19 cellular contexts compared by ENCODE assay signal in genomic region chr11:94787798-94788197, GRCh38. TPM values are rescaled to one million over a fixed set of nuclear protein-coding genes. Genes with fewer than 3 reads are reported as not detected.
DNase-seq lines count a peak whose midpoint lies in the region; ATAC-seq, FAIRE-seq and TF ChIP-seq lines count a peak whose summit lies in the region.
"Had no signal": no experiment of that assay in that cellular context is flagged by ENCODE, and none has a peak within 500 bp of the region (broad histone marks: within the 10 kb centered on the region; RNA-seq: fewer than 3 reads in every experiment).

No MANE protein-coding gene starts in this region.

- in situ Hi-C loops in K562 (cut with MboI) = no loop called here

- peak overlapping the region; percentile 23 for H3K4me2 ChIP-seq in K562 (ENCODE audit: insufficient read depth, low read length)
- H3K4me2 ChIP-seq in OCI-LY7 (ENCODE audit: low read length) = no peak overlapping the region

- peaks cover 59% of the 10 kb centered on the region for H3K4me1 ChIP-seq in Caco-2
- peaks cover 0 to 49% of the 10 kb centered on the region in 2 experiments; a peak in 3 of 5 replicates for H3K4me1 ChIP-seq in K562 (replicated peaks in 1 of 2; ENCODE audit: control insufficient read depth in 2 of 2, insufficient read depth in 2 of 2, low read length in 2 of 2)
- H3K4me1 ChIP-seq in mucosa of descending colon (ENCODE audit: low read depth) = peaks cover 7% of the 10 kb centered on the region
- H3K4me1 ChIP-seq in ovary (ENCODE audit: insufficient read depth) = peaks cover 14% of the 10 kb centered on the region
- H3K4me1 ChIP-seq in OCI-LY7 (ENCODE audit: insufficient read depth, low read length, poor library complexity, severe bottlenecking) = no peaks in the 10 kb centered on the region

- WGBS in K562 (ENCODE audit: insufficient coverage, low coverage, missing lambda C conversion rate) = 12% methylated on average over 5 of the region's 5 CpGs
- WGBS in ovary, 3 donors = 89 to 91% (median 90%) methylated on average over 5 of the region's 5 CpGs

- DNase-seq in Caco-2 (no peak), NCI-H2029 treated with DMSO at 0.1 percent for 48 hours (lab: John Stamatoyannopoulos, UW) (peak; percentile 80), K562 (ENCODE audit: extremely low read depth in 1 of 4, low spot score in 3 of 4) (peak; percentile 47 to 70 (median 60)), mucosa of descending colon (no peak), ovary (no peak), OCI-LY7 (ENCODE audit: low spot score) (no peak), mesothelial cell of epicardium (ENCODE audit: low spot score in 2 of 2, unreplicated experiment in 2 of 2) (no peak), activated gamma-delta T cell (lab: John Stamatoyannopoulos, UW) (no peak)
- DNase-seq: activated CD4-positive, alpha-beta T cell treated with anti-CD3 and anti-CD28 coated beads for 48 hours; activated CD8-positive, alpha-beta memory T cell treated with anti-CD3 and anti-CD28 coated beads, Interleukin-2, amount 50 U/mL, for 4 hours; CD4-positive, CD25-positive, alpha-beta regulatory T cell; esophagus squamous epithelium; GOT3; head of caudate nucleus; NCI-H1092; uterus had no signal

- intact Hi-C loops in Caco-2 (cut with micrococcal nuclease; ENCODE audit: unreplicated experiment) (no loop called here), K562 (cut with micrococcal nuclease) (loop anchor here (5.0 kb wide), 1 partner anchor 110 kb away; no protein-coding TSS in a partner anchor), mucosa of descending colon (cut with DNase I, micrococcal nuclease) (no loop called here), ovary (cut with DNase I) (no loop called here), OCI-LY7 (cut with micrococcal nuclease; ENCODE audit: unreplicated experiment) (loop anchor here (5.0 to 10.0 kb wide), 3 partner anchors 110 to 347 kb away; no protein-coding TSS in a partner anchor)

- no peaks in the 10 kb centered on the region for H3K9me2 ChIP-seq in OCI-LY7 (ENCODE audit: insufficient read depth, low read length)

- peak; percentile 15 for FAIRE-seq in K562 (lab: Jason Lieb, UNC)
- FAIRE-seq: GM18507 had no signal

- no peak overlapping the region for H3K9ac ChIP-seq in K562 (ENCODE audit: insufficient read depth in 1 of 2, low read depth in 2 of 2, low read length in 2 of 2)

- peak overlapping the region; percentile 29 for H3K27ac Mint-ChIP-seq in Caco-2 (ENCODE audit: unreplicated experiment)
- H3K27ac Mint-ChIP-seq in mesothelial cell of epicardium = no peak overlapping the region
- H3K27ac Mint-ChIP-seq: CD4-positive, CD25-positive, alpha-beta regulatory T cell had no signal

- H3K4me3 Mint-ChIP-seq in Caco-2 (ENCODE audit: unreplicated experiment) (no peak overlapping the region), mesothelial cell of epicardium (no peak overlapping the region)
- H3K4me3 Mint-ChIP-seq: CD4-positive, CD25-positive, alpha-beta regulatory T cell; neural crest cell had no signal

- no peak for TF ChIP-seq EP300 in K562 (IDR thresholded peaks at IDR 0.05; ENCODE audit: low read length)
- no peak for TF ChIP-seq EP300 in ovary (IDR thresholded peaks at IDR 0.05)

- peaks cover 90% of the 10 kb centered on the region for H3K79me2 ChIP-seq in K562 (ENCODE audit: control insufficient read depth, insufficient read depth, low read length)
- H3K79me2 ChIP-seq in OCI-LY7 (ENCODE audit: insufficient read depth, low read depth, low read length) = no peaks in the 10 kb centered on the region

- H3K36me3 ChIP-seq in Caco-2 (ENCODE audit: control insufficient read depth, insufficient read depth, low read length) = no peaks in the 10 kb centered on the region; the same call in 1 of the 2 replicates
- H3K36me3 ChIP-seq in K562 (ENCODE audit: control insufficient read depth, insufficient read depth, low read length) = no peaks in the 10 kb centered on the region
- no peaks in the 10 kb centered on the region for H3K36me3 ChIP-seq in mucosa of descending colon (ENCODE audit: low read depth)
- H3K36me3 ChIP-seq in ovary = no peaks in the 10 kb centered on the region
- H3K36me3 ChIP-seq in OCI-LY7 (ENCODE audit: insufficient read depth, low read length) = no peaks in the 10 kb centered on the region
- H3K36me3 ChIP-seq: esophagus squamous epithelium, uterus had no signal

- H3K27me3 ChIP-seq in Caco-2 (replicated peaks; ENCODE audit: control insufficient read depth, insufficient read depth, low read length) = no peaks in the 10 kb centered on the region
- no peaks in the 10 kb centered on the region for H3K27me3 ChIP-seq in K562 (ENCODE audit: control insufficient read depth in 2 of 2, insufficient read depth in 2 of 2, low read length in 2 of 2)
- no peaks in the 10 kb centered on the region for H3K27me3 ChIP-seq in ovary
- H3K27me3 ChIP-seq: esophagus squamous epithelium, uterus had no signal

- H3K9me3 ChIP-seq in Caco-2 = no peaks in the 10 kb centered on the region
- no peaks in the 10 kb centered on the region for H3K9me3 ChIP-seq in K562 (replicated peaks; ENCODE audit: control insufficient read depth, insufficient read depth, low read depth, low read length)
- H3K9me3 ChIP-seq in mucosa of descending colon = no peaks in the 10 kb centered on the region
- H3K9me3 ChIP-seq in ovary = no peaks in the 10 kb centered on the region
- H3K9me3 ChIP-seq in OCI-LY7 (ENCODE audit: low read length) = no peaks in the 10 kb centered on the region
- H3K9me3 ChIP-seq: esophagus squamous epithelium, uterus had no signal

- H3K9me3 Mint-ChIP-seq in Caco-2 (ENCODE audit: unreplicated experiment) (no peaks in the 10 kb centered on the region), mesothelial cell of epicardium (no peaks in the 10 kb centered on the region)

- H3K27ac ChIP-seq in K562 (ENCODE audit: extremely low read depth, low read depth, low read length) (0 out of 3 replicates have a peak overlapping the region, but pooled peaks have one; percentile 33), ovary (no peak overlapping the region), OCI-LY7 (ENCODE audit: low read depth, low read length, poor library complexity, severe bottlenecking) (no peak overlapping the region)
- H3K27ac ChIP-seq: uterus had no signal

- CTCF ChIA-PET in Caco-2 (lab: Charles Lee) (interaction anchor here (0.6 to 1.3 kb wide), 3 partner anchors 110 to 192 kb away, joined by 3 to 7 read pairs (median 6); no protein-coding TSS in a partner anchor), K562 (lab: Yijun Ruan, JAX; ENCODE audit: low intra/inter-chr PET ratio) (no interaction called here), OCI-LY7 (lab: Charles Lee; ENCODE audit: unreplicated experiment) (no interaction called here)

- H3K4me3 ChIP-seq in Caco-2 (ENCODE audit: low read depth, low read length) (no peak overlapping the region), K562 (no peak overlapping the region), mucosa of descending colon (no peak overlapping the region), ovary (no peak overlapping the region), OCI-LY7 (ENCODE audit: low read depth, low read length, poor library complexity, severe bottlenecking) (no peak overlapping the region)
- H3K4me3 ChIP-seq: esophagus squamous epithelium, uterus had no signal

- BruUV-seq in Caco-2 (replicated peaks; lab: Mats Ljungman, UMichigan) (no TSS peak), K562 (replicated peaks; lab: Mats Ljungman, UMichigan) (no TSS peak), OCI-LY7 (replicated peaks; lab: Mats Ljungman, UMichigan) (no TSS peak)

- no peaks in the 10 kb centered on the region for H3K36me3 Mint-ChIP-seq in Caco-2 (ENCODE audit: insufficient read depth, unreplicated experiment)
- no peaks in the 10 kb centered on the region for H3K36me3 Mint-ChIP-seq in mesothelial cell of epicardium
- H3K36me3 Mint-ChIP-seq: CD4-positive, CD25-positive, alpha-beta regulatory T cell had no signal

- peak; percentile 65 for ATAC-seq in K562
- ATAC-seq in mucosa of descending colon = peak; percentile 40
- ATAC-seq: Right ventricle myocardium inferior had no signal

- no peaks in the 10 kb centered on the region; the same call in 1 of the 2 replicates for H4K20me1 ChIP-seq in K562 (replicated peaks; ENCODE audit: control insufficient read depth, insufficient read depth, low read length)
- H4K20me1 ChIP-seq in OCI-LY7 (ENCODE audit: insufficient read depth, low read length) = no peaks in the 10 kb centered on the region

- POLR2A ChIA-PET in Caco-2 (lab: Charles Lee) (no interaction called here), K562 (lab: Yijun Ruan, JAX) (interaction anchor here (1.6 kb wide), 1 partner anchor 9 kb away, joined by 4 read pairs; no protein-coding TSS in a partner anchor), OCI-LY7 (lab: Charles Lee) (no interaction called here)

- no peak for TF ChIP-seq RAD21 in K562 (CRISPR knock-in tag; conservative IDR thresholded peaks at IDR 0.05 in 1 of 2, IDR thresholded peaks at IDR 0.05 in 1 of 2)

- H3K4me1 Mint-ChIP-seq in Caco-2 (ENCODE audit: low read depth, unreplicated experiment) (peaks cover 24% of the 10 kb centered on the region), mesothelial cell of epicardium (peaks cover 48% of the 10 kb centered on the region)
- H3K4me1 Mint-ChIP-seq: CD4-positive, CD25-positive, alpha-beta regulatory T cell had no signal

- H2AFZ ChIP-seq in K562 (ENCODE audit: low read depth, low read length) (no peak overlapping the region), OCI-LY7 (ENCODE audit: low read length) (no peak overlapping the region)

- TF ChIP-seq POLR2A in K562 (conservative IDR thresholded peaks at IDR 0.05) (no peak), ovary (IDR thresholded peaks at IDR 0.05) (no peak)

- no peaks in the 10 kb centered on the region for H3K27me3 Mint-ChIP-seq in Caco-2 (ENCODE audit: insufficient read depth, unreplicated experiment)
- H3K27me3 Mint-ChIP-seq in mesothelial cell of epicardium (ENCODE audit: low read depth) = no peaks in the 10 kb centered on the region

- TF ChIP-seq CTCF in Caco-2 (IDR thresholded peaks at IDR 0.05; ENCODE audit: insufficient read depth in 1 of 2, low read depth in 1 of 2, low read length in 1 of 2, severe bottlenecking in 1 of 2, unreplicated experiment in 1 of 2) = no peak
- no peak for TF ChIP-seq CTCF in K562 (IDR thresholded peaks at IDR 0.05 in 2 of 3, conservative IDR thresholded peaks at IDR 0.05 in 1 of 3; ENCODE audit: insufficient read depth in 2 of 3, low read depth in 1 of 3, low read length in 3 of 3)
- no peak for TF ChIP-seq CTCF in mucosa of descending colon (IDR thresholded peaks at IDR 0.05)
- TF ChIP-seq CTCF in ovary (IDR thresholded peaks at IDR 0.05) = no peak
- TF ChIP-seq CTCF in OCI-LY7 (conservative IDR thresholded peaks at IDR 0.05; ENCODE audit: low read length) = no peak
- no peak for TF ChIP-seq CTCF in mesothelial cell of epicardium (IDR thresholded peaks at IDR 0.05; ENCODE audit: unreplicated experiment)

- H3K9me1 ChIP-seq in K562 (ENCODE audit: control insufficient read depth, insufficient read depth, low read length) = no peaks in the 10 kb centered on the region

RNA-seq across cellular contexts. Expression of gene AMOTL1, which starts 19.6 kb away (rescaled TPM):
- total RNA-seq in Caco-2 (2022) = 60.8 and 64.6 TPM in 2 replicates
- total RNA-seq in K562 (2011; cell fraction: chromatin; rRNA removed; ENCODE audit: low replicate concordance) = 33.3 and 42.6 TPM in 2 replicates
- total RNA-seq in K562 (2011; cell fraction: nucleolus; rRNA removed) = 17.8 and 18.0 TPM in 2 replicates
- 26.3 and 39.2 TPM in 2 replicates for total RNA-seq in K562 (2011; cell fraction: nucleoplasm; rRNA removed)
- total RNA-seq in K562 (2014; rRNA removed) = 20.9 and 22.1 TPM in 2 replicates
- total RNA-seq in K562 (2014; rRNA removed; fragmentation: Illumina TruSeq; extraction: Trizol) = 14.0 and 14.4 TPM in 2 replicates
- 12.8 and 12.9 TPM in 2 replicates for total RNA-seq in K562 (2015; rRNA removed; fragmentation: Illumina TruSeq; extraction: Trizol)
- total RNA-seq in K562 (2021) = 29.9 and 35.4 TPM in 2 replicates
- polyA plus RNA-seq in K562 (2011; rRNA removed) = 2.5 and 16.7 TPM in 2 replicates
- polyA plus RNA-seq in K562 (2011; cell fraction: cytosol; rRNA removed) = 2.0 and 12.2 TPM in 2 replicates
- polyA plus RNA-seq in K562 (2011; cell fraction: nucleus; rRNA removed) = 3.0 and 21.5 TPM in 2 replicates
- polyA plus RNA-seq in K562 (2012) = 17.9 and 23.2 TPM in 2 replicates
- 18.7 and 18.8 TPM in 2 replicates for polyA plus RNA-seq in K562 (2014; fragmentation: Illumina TruSeq; extraction: Trizol)
- polyA plus RNA-seq in K562 (2014; fragmentation: Nextera tagmentation; extraction: Ambion mirVana) = 1 to 10 TPM; 4.0 to 4.7 TPM
- polyA plus RNA-seq in K562 (2014; rRNA removed) = 12.6 and 13.3 TPM in 2 replicates
- polyA minus RNA-seq in K562 (2011; rRNA and poly(A)+ RNA removed) = 5.5 and 37.5 TPM in 2 replicates
- polyA minus RNA-seq in K562 (2011; cell fraction: cytosol; rRNA and poly(A)+ RNA removed) = 3.5 and 21.8 TPM in 2 replicates
- polyA minus RNA-seq in K562 (2011; cell fraction: nucleus; rRNA and poly(A)+ RNA removed) = 3.9 and 17.8 TPM in 2 replicates
- 10 to 100 TPM in 2 of 3 donors, 1 to 10 TPM in 1; 6.5 to 94.7 (median 11.3) TPM for total RNA-seq in mucosa of descending colon
- 10 to 100 TPM in 6 of 7 donors, 1 to 10 TPM in 1; 8.7 to 20.8 (median 13.6) TPM for total RNA-seq in ovary
- polyA plus RNA-seq in ovary = 10 to 100 TPM in 1 of 2 donors, 1 to 10 TPM in 1; 5.4 to 24.8 TPM
- not detected in 2 replicates for total RNA-seq in OCI-LY7 (2014; rRNA removed; shearing (Covaris generic))
- total RNA-seq in OCI-LY7 (2022) = not detected in 2 replicates
- 77.0 to 78.5 TPM (median 77.8 TPM) in 3 replicates for total RNA-seq in mesothelial cell of epicardium

Comparison
In these comparisons a context has a peak if more than half of its experiments do, and no peak if none do; other contexts are left out.
1. DNase-seq: peak in NCI-H2029 treated with DMSO at 0.1 percent for 48 hours (single experiment) and K562 (4 of 4); none in Caco-2 (0 of 2), mucosa of descending colon (0 of 3), ovary (0 of 5), OCI-LY7 (single experiment), mesothelial cell of epicardium (0 of 2) and activated gamma-delta T cell (single experiment).
2. RNA of gene AMOTL1, which starts 19.6 kb away (total RNA-seq): 77.0 to 78.5 TPM in mesothelial cell of epicardium, 60.8 to 64.6 TPM in Caco-2, 12.8 to 42.6 TPM in K562, 8.7 to 20.8 TPM in ovary and 6.5 to 94.7 TPM in mucosa of descending colon; not detected in OCI-LY7; every median in the first group is over 4 times any median in the second.
3. intact Hi-C loops: an anchor here in K562 (5.0 kb wide) and OCI-LY7 (5.0 to 10.0 kb wide); none called in Caco-2, mucosa of descending colon and ovary.